In the genomic region with DNA sequence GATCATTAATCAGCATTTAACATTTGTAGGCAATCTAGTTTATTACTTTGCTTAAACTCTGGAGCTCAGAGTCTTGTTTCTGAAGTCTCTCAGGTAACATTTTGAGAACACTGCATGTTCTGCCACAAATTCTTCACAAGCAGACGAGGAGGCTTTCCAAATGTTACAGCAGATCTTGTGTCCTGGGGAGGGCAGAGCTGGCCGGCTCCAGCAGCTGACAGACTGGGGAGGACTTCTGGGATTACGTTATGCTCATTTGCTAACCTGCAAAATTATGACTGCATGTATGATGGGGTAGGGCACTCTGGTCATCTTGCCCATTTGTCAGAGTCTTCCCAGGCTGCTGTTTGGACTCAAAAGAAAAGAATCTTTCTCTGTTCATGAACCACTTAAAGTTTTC, we compare ENCODE assay signal across 17 cellular contexts. TPM values are rescaled to one million over a fixed set of nuclear protein-coding genes. Genes with fewer than 3 reads are reported as not detected.
A peak's percentile ranks its signal among the peaks of the same experiment; 100 is the strongest.
DNase-seq lines count a peak whose midpoint lies in the region; ATAC-seq and TF ChIP-seq lines count a peak whose summit lies in the region.
"Had no signal": no experiment of that assay in that cellular context is flagged by ENCODE, and none has a peak within 500 bp of the region (broad histone marks: within the 10 kb centered on the region; RNA-seq: fewer than 3 reads in every experiment).

No MANE protein-coding gene starts in this region.

- H3K4me2 ChIP-seq in GM23338: no peak overlapping the region

- no peak for ATAC-seq in GM23338
- ATAC-seq: HepG2 had no signal

- H3K27ac ChIP-seq in GM23338 (ENCODE audit: low read depth): 0 out of 2 replicates have a peak overlapping the region, but pooled peaks have one; percentile 26
- peak overlapping the region; percentile 68 for H3K27ac ChIP-seq in caudate nucleus (ENCODE audit: low read depth, low read length)
- H3K27ac ChIP-seq in iPS-20b (ENCODE audit: low read length): no peak overlapping the region
- no peak overlapping the region for H3K27ac ChIP-seq in sigmoid colon
- no peak overlapping the region for H3K27ac ChIP-seq in colonic mucosa
- H3K27ac ChIP-seq: C4-2B, GM23248 had no signal

- no peak overlapping the region for H2AFZ ChIP-seq in GM23338
- H2AFZ ChIP-seq: GM23248 had no signal

- intact Hi-C loops in sigmoid colon (cut with DNase I) (no loop called here), colonic mucosa (cut with DNase I) (no loop called here)

- H3K9ac ChIP-seq in iPS-20b (ENCODE audit: low read depth, low read length) (peak overlapping the region; percentile 17; the same call in 1 of the 2 replicates), colonic mucosa (ENCODE audit: low read depth in 2 of 2, low read length in 2 of 2) (no peak overlapping the region)
- H3K9ac ChIP-seq: GM23248 had no signal

- H3K9me2 ChIP-seq in GM23338 (ENCODE audit: insufficient read depth): no peaks in the 10 kb centered on the region

- DNase-seq in GM23338 (ENCODE audit: low spot score) (no peak), caudate nucleus (lab: John Stamatoyannopoulos, UW) (peak in 1 of 61 donors; percentile 71), nephron progenitor cell (no peak), sigmoid colon (no peak), colonic mucosa (no peak), iPS-NIHi11 (ENCODE audit: low spot score) (no peak)
- DNase-seq: Caco-2; CD4-positive, alpha-beta T cell; GDM1; GM23248; H7 had no signal

- H3K36me3 Mint-ChIP-seq in GM23338 (ENCODE audit: low read depth) (peaks cover 30% of the 10 kb centered on the region), nephron progenitor cell (ENCODE audit: low read depth) (no peaks in the 10 kb centered on the region)
- H3K36me3 Mint-ChIP-seq: IgD-negative memory B cell had no signal

- no peak for TF ChIP-seq EP300 in sigmoid colon (IDR thresholded peaks at IDR 0.05)

- H3K9me3 Mint-ChIP-seq in GM23338 (peaks cover 4% of the 10 kb centered on the region; the same call in 2 of the 3 replicates), nephron progenitor cell (peaks cover 11% of the 10 kb centered on the region)

- H3K4me1 ChIP-seq in GM23338 (ENCODE audit: insufficient read depth) (peaks cover 14% of the 10 kb centered on the region), iPS-20b (ENCODE audit: insufficient read depth, low read length) (peaks cover 17% of the 10 kb centered on the region; the same call in 1 of the 2 replicates), sigmoid colon (peaks cover 0 to 9% (median 2%) of the 10 kb centered on the region in 4 donors), colonic mucosa (no peaks in the 10 kb centered on the region)
- H3K4me1 ChIP-seq: Caco-2 had no signal

- peaks cover 10% of the 10 kb centered on the region for H4K20me1 ChIP-seq in GM23338 (replicated peaks; ENCODE audit: insufficient read depth)

- no peak overlapping the region for H3K4me3 Mint-ChIP-seq in GM23338
- no peak overlapping the region for H3K4me3 Mint-ChIP-seq in nephron progenitor cell
- H3K4me3 Mint-ChIP-seq: CD4-positive, alpha-beta T cell; IgD-negative memory B cell had no signal

- no peaks in the 10 kb centered on the region for H3K27me3 ChIP-seq in GM23338 (ENCODE audit: insufficient read depth)
- no peaks in the 10 kb centered on the region for H3K27me3 ChIP-seq in iPS-20b (ENCODE audit: insufficient read depth, low read length)
- H3K27me3 ChIP-seq in sigmoid colon: no peaks in the 10 kb centered on the region
- H3K27me3 ChIP-seq in colonic mucosa: no peaks in the 10 kb centered on the region

- H3K27me3 Mint-ChIP-seq in GM23338 (ENCODE audit: insufficient read depth, low read depth, poor library complexity): peaks cover 8% of the 10 kb centered on the region
- peaks cover 9% of the 10 kb centered on the region for H3K27me3 Mint-ChIP-seq in nephron progenitor cell (ENCODE audit: low read depth, poor library complexity)
- H3K27me3 Mint-ChIP-seq: CD4-positive, alpha-beta T cell; IgD-negative memory B cell had no signal

- no peaks in the 10 kb centered on the region for H3F3A ChIP-seq in GM23338 (replicated peaks; ENCODE audit: low read depth)

- H3K4me1 Mint-ChIP-seq in GM23338 (peaks cover 22% of the 10 kb centered on the region), nephron progenitor cell (peaks cover 40% of the 10 kb centered on the region)
- H3K4me1 Mint-ChIP-seq: IgD-negative memory B cell had no signal

- 60 to 75% methylated on average over 3 of the region's 3 CpGs for WGBS in sigmoid colon, 2 donors

- TF ChIP-seq CTCF in GM23338 (conservative IDR thresholded peaks at IDR 0.05; ENCODE audit: low read depth in 2 of 2): no peak
- no peak for TF ChIP-seq CTCF in nephron progenitor cell (IDR thresholded peaks at IDR 0.05)
- no peak for TF ChIP-seq CTCF in sigmoid colon (IDR thresholded peaks at IDR 0.05)
- TF ChIP-seq CTCF in colonic mucosa (IDR thresholded peaks at IDR 0.05): no peak

- H3K36me3 ChIP-seq in GM23338 (ENCODE audit: insufficient read depth) (no peaks in the 10 kb centered on the region), iPS-20b (ENCODE audit: insufficient read depth, low read depth, low read length) (peaks cover 7% of the 10 kb centered on the region; the same call in 1 of the 2 replicates), sigmoid colon (no peaks in the 10 kb centered on the region), colonic mucosa (no peaks in the 10 kb centered on the region)

- H3K9me3 ChIP-seq in iPS-20b (ENCODE audit: insufficient read depth, low read depth, low read length): no peaks in the 10 kb centered on the region
- H3K9me3 ChIP-seq in sigmoid colon: peaks cover 0 to 5% (median 2%) of the 10 kb centered on the region in 4 donors
- no peaks in the 10 kb centered on the region for H3K9me3 ChIP-seq in colonic mucosa
- H3K9me3 ChIP-seq: Caco-2 had no signal

- no peak for TF ChIP-seq POLR2A in sigmoid colon (IDR thresholded peaks at IDR 0.05)

- H3K27ac Mint-ChIP-seq in GM23338 (no peak overlapping the region), nephron progenitor cell (peak overlapping the region; percentile 73)
- H3K27ac Mint-ChIP-seq: CD4-positive, alpha-beta T cell; IgD-negative memory B cell had no signal

- peaks cover 94% of the 10 kb centered on the region for H3K79me2 ChIP-seq in GM23338 (replicated peaks; ENCODE audit: insufficient read depth)

- H3K4me3 ChIP-seq in GM23338 (no peak overlapping the region), iPS-20b (ENCODE audit: low read length) (no peak overlapping the region), sigmoid colon (no peak overlapping the region), colonic mucosa (no peak overlapping the region)
- H3K4me3 ChIP-seq: GM23248 had no signal

TF ChIP-seq in GM23338, 12 proteins besides CTCF, POLR2A, EP300 and RAD21 (continues in another document):
- no peak for TF ChIP-seq NANOG (IDR thresholded peaks at IDR 0.05; ENCODE audit: borderline replicate concordance)
- no peak for TF ChIP-seq JUNB (IDR thresholded peaks at IDR 0.05; ENCODE audit: unreplicated experiment)
- no peak for TF ChIP-seq ZNF114 (CRISPR knock-in tag; IDR thresholded peaks at IDR 0.05)
- TF ChIP-seq, protein P1, sequence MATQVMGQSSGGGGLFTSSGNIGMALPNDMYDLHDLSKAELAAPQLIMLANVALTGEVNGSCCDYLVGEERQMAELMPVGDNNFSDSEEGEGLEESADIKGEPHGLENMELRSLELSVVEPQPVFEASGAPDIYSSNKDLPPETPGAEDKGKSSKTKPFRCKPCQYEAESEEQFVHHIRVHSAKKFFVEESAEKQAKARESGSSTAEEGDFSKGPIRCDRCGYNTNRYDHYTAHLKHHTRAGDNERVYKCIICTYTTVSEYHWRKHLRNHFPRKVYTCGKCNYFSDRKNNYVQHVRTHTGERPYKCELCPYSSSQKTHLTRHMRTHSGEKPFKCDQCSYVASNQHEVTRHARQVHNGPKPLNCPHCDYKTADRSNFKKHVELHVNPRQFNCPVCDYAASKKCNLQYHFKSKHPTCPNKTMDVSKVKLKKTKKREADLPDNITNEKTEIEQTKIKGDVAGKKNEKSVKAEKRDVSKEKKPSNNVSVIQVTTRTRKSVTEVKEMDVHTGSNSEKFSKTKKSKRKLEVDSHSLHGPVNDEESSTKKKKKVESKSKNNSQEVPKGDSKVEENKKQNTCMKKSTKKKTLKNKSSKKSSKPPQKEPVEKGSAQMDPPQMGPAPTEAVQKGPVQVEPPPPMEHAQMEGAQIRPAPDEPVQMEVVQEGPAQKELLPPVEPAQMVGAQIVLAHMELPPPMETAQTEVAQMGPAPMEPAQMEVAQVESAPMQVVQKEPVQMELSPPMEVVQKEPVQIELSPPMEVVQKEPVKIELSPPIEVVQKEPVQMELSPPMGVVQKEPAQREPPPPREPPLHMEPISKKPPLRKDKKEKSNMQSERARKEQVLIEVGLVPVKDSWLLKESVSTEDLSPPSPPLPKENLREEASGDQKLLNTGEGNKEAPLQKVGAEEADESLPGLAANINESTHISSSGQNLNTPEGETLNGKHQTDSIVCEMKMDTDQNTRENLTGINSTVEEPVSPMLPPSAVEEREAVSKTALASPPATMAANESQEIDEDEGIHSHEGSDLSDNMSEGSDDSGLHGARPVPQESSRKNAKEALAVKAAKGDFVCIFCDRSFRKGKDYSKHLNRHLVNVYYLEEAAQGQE (IDR thresholded peaks at IDR 0.05; ENCODE audit: unreplicated experiment): no peak
- TF ChIP-seq, protein P2, sequence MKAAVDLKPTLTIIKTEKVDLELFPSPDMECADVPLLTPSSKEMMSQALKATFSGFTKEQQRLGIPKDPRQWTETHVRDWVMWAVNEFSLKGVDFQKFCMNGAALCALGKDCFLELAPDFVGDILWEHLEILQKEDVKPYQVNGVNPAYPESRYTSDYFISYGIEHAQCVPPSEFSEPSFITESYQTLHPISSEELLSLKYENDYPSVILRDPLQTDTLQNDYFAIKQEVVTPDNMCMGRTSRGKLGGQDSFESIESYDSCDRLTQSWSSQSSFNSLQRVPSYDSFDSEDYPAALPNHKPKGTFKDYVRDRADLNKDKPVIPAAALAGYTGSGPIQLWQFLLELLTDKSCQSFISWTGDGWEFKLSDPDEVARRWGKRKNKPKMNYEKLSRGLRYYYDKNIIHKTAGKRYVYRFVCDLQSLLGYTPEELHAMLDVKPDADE (IDR thresholded peaks at IDR 0.05): no peak

RNA-seq across cellular contexts. Expression of a gene that starts 50.6 kb away (rescaled TPM):
- total RNA-seq in GM23338 (2014; rRNA removed; shearing (Covaris generic)): 51.2 and 65.6 TPM in 2 replicates
- polyA plus RNA-seq in GM23338 (2016; fragmentation: Nextera tagmentation; extraction: Ambion mirVana) (11.1 and 11.5 TPM in 2 replicates), sigmoid colon (1 to 10 TPM in 2 of 3 donors, not detected in 1; 1.8 to 3.1 TPM)
- total RNA-seq in sigmoid colon (10 to 100 TPM; 14.6 to 45.4 (median 29.4) TPM), colonic mucosa (1 to 10 TPM in 1 of 2 donors, under 1 TPM in 1; 0.37 to 1.3 TPM)
- total RNA-seq: A172; Caco-2; CD4-positive, alpha-beta T cell; GM23248; HepG2 had no signal
- polyA plus RNA-seq: BJ, GM23248, HepG2, IgD-negative memory B cell had no signal

Comparison
In these comparisons a context has a peak if more than half of its experiments do, and no peak if none do; other contexts are left out.
1. H3K27ac ChIP-seq: peak in GM23338 (single experiment) and caudate nucleus (single experiment); none in iPS-20b (single experiment), sigmoid colon (0 of 4) and colonic mucosa (single experiment).
2. RNA of a gene that starts 50.6 kb away (total RNA-seq): 51.2 to 65.6 TPM in GM23338 and 14.6 to 45.4 TPM in sigmoid colon; 0.37 to 1.3 TPM in colonic mucosa; every median in the first group is over 4 times any median in the second.